In genomic region chr9:113568081-113568435, GRCh38 we compare ENCODE assay signal across 22 cellular contexts.
DNase-seq lines count a peak whose midpoint lies in the region; ATAC-seq and TF ChIP-seq lines count a peak whose summit lies in the region.
"Had no signal": no experiment of that assay in that cellular context is flagged by ENCODE, and none has a peak within 500 bp of the region (broad histone marks: within the 10 kb centered on the region; RNA-seq: fewer than 3 reads in every experiment).

No MANE protein-coding gene starts in this region.

- 80 to 84% (median 83%) methylated on average over 5 of the region's 5 CpGs for WGBS in heart left ventricle, 4 donors
- 88% methylated on average over 5 of the region's 5 CpGs for WGBS in suprapubic skin

- no peaks in the 10 kb centered on the region for H3K9me2 ChIP-seq in neural cell (ENCODE audit: insufficient read depth, low read length)

- no peaks in the 10 kb centered on the region for H3K9me3 Mint-ChIP-seq in CD8-positive, alpha-beta T cell
- H3K9me3 Mint-ChIP-seq: activated B cell treated with CpG ODN at 0.5 μM for 24 hours; activated CD8-positive, alpha-beta T cell treated with anti-CD3 and anti-CD28 coated beads for 36 hours; activated naive CD4-positive, alpha-beta T cell treated with anti-CD3 and anti-CD28 coated beads, Interleukin-2, amount 50 U/mL, for 24 hours; naive thymus-derived CD8-positive, alpha-beta T cell had no signal

- POLR2A ChIA-PET in CD8-positive, alpha-beta T cell (lab: Charles Lee) = no interaction called here

- H3K4me1 Mint-ChIP-seq in CD8-positive, alpha-beta T cell (ENCODE audit: low read depth) = peaks cover 42% of the 10 kb centered on the region

- peaks cover 6% of the 10 kb centered on the region for H3K79me2 ChIP-seq in neural cell (replicated peaks; ENCODE audit: insufficient read depth, low read length)
- H3K79me2 ChIP-seq: parathyroid adenoma had no signal

- H3K4me1 ChIP-seq in heart left ventricle (peaks cover 24 to 97% (median 69%) of the 10 kb centered on the region in 12 donors), suprapubic skin (peaks cover 66% of the 10 kb centered on the region)
- peaks cover 18% of the 10 kb centered on the region for H3K4me1 ChIP-seq in CD8-positive, alpha-beta T cell (ENCODE audit: insufficient read depth, low read length)
- H3K4me1 ChIP-seq: parathyroid adenoma had no signal

- CTCF ChIA-PET in CD8-positive, alpha-beta T cell (lab: Charles Lee) = no interaction called here

- H3K36me3 Mint-ChIP-seq in CD8-positive, alpha-beta T cell = peaks cover 18% of the 10 kb centered on the region
- H3K36me3 Mint-ChIP-seq: activated naive CD4-positive, alpha-beta T cell treated with anti-CD3 and anti-CD28 coated beads, Interleukin-2, amount 50 U/mL, for 24 hours; naive thymus-derived CD8-positive, alpha-beta T cell had no signal

- no peak overlapping the region for H2AFZ ChIP-seq in neural cell (ENCODE audit: low read depth, low read length)
- H2AFZ ChIP-seq: parathyroid adenoma had no signal

- H3K27ac Mint-ChIP-seq in CD8-positive, alpha-beta T cell = no peak overlapping the region
- H3K27ac Mint-ChIP-seq: activated B cell treated with CpG ODN at 0.5 μM for 24 hours; activated CD8-positive, alpha-beta T cell treated with anti-CD3 and anti-CD28 coated beads for 36 hours had no signal

- H3K27me3 ChIP-seq in heart left ventricle (no peaks in the 10 kb centered on the region), neural cell (ENCODE audit: insufficient read depth, low read depth, low read length) (no peaks in the 10 kb centered on the region), suprapubic skin (no peaks in the 10 kb centered on the region)
- H3K27me3 ChIP-seq in CD8-positive, alpha-beta T cell (ENCODE audit: insufficient read depth, low read length) = no peaks in the 10 kb centered on the region
- H3K27me3 ChIP-seq: gastroesophageal sphincter, testis had no signal

- no peak overlapping the region for H3K4me3 Mint-ChIP-seq in CD8-positive, alpha-beta T cell
- H3K4me3 Mint-ChIP-seq: activated B cell treated with CpG ODN at 0.5 μM for 24 hours; activated CD8-positive, alpha-beta T cell treated with anti-CD3 and anti-CD28 coated beads for 36 hours; activated naive CD4-positive, alpha-beta T cell treated with anti-CD3 and anti-CD28 coated beads, Interleukin-2, amount 50 U/mL, for 24 hours; naive thymus-derived CD8-positive, alpha-beta T cell had no signal

- H4K20me1 ChIP-seq in neural cell (ENCODE audit: insufficient read depth) = no peaks in the 10 kb centered on the region

- TF ChIP-seq EP300 in neural cell (conservative IDR thresholded peaks at IDR 0.05; ENCODE audit: poor library complexity, severe bottlenecking) = no peak
- TF ChIP-seq EP300 in suprapubic skin (IDR thresholded peaks at IDR 0.05) = no peak

- DNase-seq in heart left ventricle = no peak
- DNase-seq in left ventricle myocardium superior = no peak
- no peak for DNase-seq in SK-N-MC (ENCODE audit: low read depth, low spot score)
- peak; percentile 32 to 33 for DNase-seq in suprapubic skin (ENCODE audit: low spot score in 2 of 2)
- no peak for DNase-seq in CD8-positive, alpha-beta T cell
- DNase-seq: activated B cell treated with CpG ODN at 0.5 μM for 24 hours; activated CD8-positive, alpha-beta T cell treated with anti-CD3 and anti-CD28 coated beads for 36 hours; effector CD8-positive, alpha-beta T cell; HCEC 1CT; mesendoderm; NCI-H1436 treated with DMSO at 0.1 percent for 48 hours; T-helper 9 cell; testis had no signal

- TF ChIP-seq POLR2A in heart left ventricle (IDR thresholded peaks at IDR 0.05) = no peak
- no peak for TF ChIP-seq POLR2A in suprapubic skin (IDR thresholded peaks at IDR 0.05)

- ATAC-seq in heart left ventricle (no peak), left ventricle myocardium superior (no peak), GM19397 (IDR thresholded peaks at IDR 0.05; ENCODE audit: unreplicated experiment) (no peak), GM18502 (IDR thresholded peaks at IDR 0.05; ENCODE audit: poor library complexity, unreplicated experiment) (no peak)
- no peak for ATAC-seq in CD8-positive, alpha-beta T cell
- ATAC-seq: activated CD8-positive, alpha-beta T cell treated with anti-CD3 and anti-CD28 coated beads for 36 hours; esophagus mucosa; gastroesophageal sphincter; naive thymus-derived CD8-positive, alpha-beta T cell; sciatic nerve had no signal

- TF ChIP-seq RAD21 in neural cell (conservative IDR thresholded peaks at IDR 0.05) = no peak

- H3K27ac ChIP-seq in heart left ventricle (peak overlapping the region in 10 of 12 donors; percentile 69 to 99 (median 92)), SK-N-MC (peak overlapping the region; percentile 96), neural cell (ENCODE audit: low read length) (no peak overlapping the region), suprapubic skin (no peak overlapping the region)
- no peak overlapping the region for H3K27ac ChIP-seq in CD8-positive, alpha-beta T cell (ENCODE audit: low read depth, low read length)
- H3K27ac ChIP-seq: parathyroid adenoma, testis had no signal

- H3K27me3 Mint-ChIP-seq in CD8-positive, alpha-beta T cell (ENCODE audit: low read depth) = no peaks in the 10 kb centered on the region
- H3K27me3 Mint-ChIP-seq: activated CD8-positive, alpha-beta T cell treated with anti-CD3 and anti-CD28 coated beads for 36 hours; activated naive CD4-positive, alpha-beta T cell treated with anti-CD3 and anti-CD28 coated beads, Interleukin-2, amount 50 U/mL, for 24 hours; naive thymus-derived CD8-positive, alpha-beta T cell had no signal

- H3K9me3 ChIP-seq in heart left ventricle = no peaks in the 10 kb centered on the region
- no peaks in the 10 kb centered on the region for H3K9me3 ChIP-seq in SK-N-MC (ENCODE audit: low read depth, low read length)
- H3K9me3 ChIP-seq in neural cell (ENCODE audit: low read length) = no peaks in the 10 kb centered on the region
- H3K9me3 ChIP-seq in suprapubic skin = no peaks in the 10 kb centered on the region
- H3K9me3 ChIP-seq in CD8-positive, alpha-beta T cell (ENCODE audit: low read length) = no peaks in the 10 kb centered on the region
- H3K9me3 ChIP-seq: gastroesophageal sphincter, testis had no signal

- H3K36me3 ChIP-seq in heart left ventricle (peaks cover 0 to 3% (median 0%) of the 10 kb centered on the region in 9 donors), SK-N-MC (ENCODE audit: insufficient read depth, low read length) (no peaks in the 10 kb centered on the region), neural cell (ENCODE audit: insufficient read depth, low read length) (no peaks in the 10 kb centered on the region), suprapubic skin (no peaks in the 10 kb centered on the region)
- H3K36me3 ChIP-seq in CD8-positive, alpha-beta T cell (ENCODE audit: insufficient read depth, low read length) = peaks cover 4% of the 10 kb centered on the region
- H3K36me3 ChIP-seq: gastroesophageal sphincter had no signal

- TF ChIP-seq CTCF in heart left ventricle (IDR thresholded peaks at IDR 0.05) (no peak), neural cell (IDR thresholded peaks at IDR 0.05; ENCODE audit: poor library complexity, severe bottlenecking) (no peak), suprapubic skin (IDR thresholded peaks at IDR 0.05) (no peak)
- TF ChIP-seq CTCF in CD8-positive, alpha-beta T cell (IDR thresholded peaks at IDR 0.05) = no peak

- H3K9ac ChIP-seq in SK-N-MC (ENCODE audit: insufficient read length) = no peak overlapping the region
- H3K9ac ChIP-seq in neural cell (ENCODE audit: low read length) = no peak overlapping the region
- H3K9ac ChIP-seq: parathyroid adenoma had no signal

- intact Hi-C loops in heart left ventricle (cut with DNase I) (loop anchor here in 4 of 10 donors (5.0 kb wide), 3 partner anchors 41 to 66 kb away; no protein-coding TSS in a partner anchor), left ventricle myocardium superior (cut with micrococcal nuclease) (no loop called here)
- intact Hi-C loops in CD8-positive, alpha-beta T cell (cut with DNase I, micrococcal nuclease) = no loop called here

- H3K4me2 ChIP-seq in neural cell (ENCODE audit: low read length) = no peak overlapping the region

- H3K4me3 ChIP-seq in heart left ventricle (no peak overlapping the region), SK-N-MC (no peak overlapping the region), neural cell (ENCODE audit: low read length) (peak overlapping the region; percentile 33), suprapubic skin (no peak overlapping the region)
- no peak overlapping the region for H3K4me3 ChIP-seq in CD8-positive, alpha-beta T cell (ENCODE audit: low read depth, low read length)
- H3K4me3 ChIP-seq: gastroesophageal sphincter, testis had no signal

- no peaks in the 10 kb centered on the region for H3F3A ChIP-seq in neural cell (ENCODE audit: insufficient read depth, low read length, poor library complexity, severe bottlenecking)

TF ChIP-seq in neural cell, 6 proteins besides CTCF, POLR2A, EP300 and RAD21 (continues in another document):
- TF ChIP-seq SMC3 (conservative IDR thresholded peaks at IDR 0.05; ENCODE audit: poor library complexity) = no peak
- no peak for TF ChIP-seq TAF1 (IDR thresholded peaks at IDR 0.05; ENCODE audit: low read depth)
- TF ChIP-seq EZH2 (IDR thresholded peaks at IDR 0.05; ENCODE audit: borderline replicate concordance, insufficient read depth, low read length, poor library complexity, severe bottlenecking) = no peak
- no peak for TF ChIP-seq POLR2AphosphoS5 (IDR thresholded peaks at IDR 0.05)
- no peak for TF ChIP-seq MXI1 (conservative IDR thresholded peaks at IDR 0.05; ENCODE audit: poor library complexity, severe bottlenecking)

Comparison
In these comparisons a context has a peak if more than half of its experiments do, and no peak if none do; other contexts are left out.
1. DNase-seq: peak in suprapubic skin (2 of 2); none in heart left ventricle (0 of 5), left ventricle myocardium superior (single experiment), SK-N-MC (single experiment) and CD8-positive, alpha-beta T cell (0 of 7).
2. H3K27ac ChIP-seq: peak in heart left ventricle (10 of 12) and SK-N-MC (single experiment); none in neural cell (single experiment), suprapubic skin (single experiment) and CD8-positive, alpha-beta T cell (single experiment).